21 cellular contexts compared by ENCODE assay signal in the genomic region with DNA sequence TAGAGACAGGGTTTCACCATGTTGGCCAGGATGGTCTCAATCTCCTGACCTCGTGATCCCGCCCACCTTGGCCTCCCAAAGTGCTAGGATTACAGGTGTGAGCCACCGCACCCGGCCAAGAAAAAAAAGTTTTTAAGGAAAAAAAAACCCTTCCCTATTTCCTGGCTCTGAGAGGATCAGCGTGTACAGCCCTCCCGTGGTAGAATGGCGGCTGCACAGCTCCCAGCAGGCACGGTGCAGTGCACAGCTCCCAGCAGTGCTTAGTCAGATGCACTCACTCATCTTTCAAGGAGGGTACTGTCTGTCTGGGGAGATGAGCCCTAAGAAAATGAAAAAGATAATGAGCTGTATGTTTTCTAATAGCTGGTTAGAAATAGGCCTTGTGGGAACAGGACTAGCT. TPM values are rescaled to one million over a fixed set of nuclear protein-coding genes. Genes with fewer than 3 reads are reported as not detected.
A peak's percentile ranks its signal among the peaks of the same experiment; 100 is the strongest.
DNase-seq lines count a peak whose midpoint lies in the region; ATAC-seq, FAIRE-seq and TF ChIP-seq lines count a peak whose summit lies in the region.
"Had no signal": no experiment of that assay in that cellular context is flagged by ENCODE, and none has a peak within 500 bp of the region (broad histone marks: within the 10 kb centered on the region; RNA-seq: fewer than 3 reads in every experiment).

No MANE protein-coding gene starts in this region.

- H3K27ac ChIP-seq in right atrium auricular region (no peak overlapping the region), coronary artery (peak overlapping the region; percentile 16 to 39), GM23338 (ENCODE audit: low read depth) (no peak overlapping the region)
- H3K27ac ChIP-seq: cardiac muscle cell, PC-9, uterus had no signal

- no peaks in the 10 kb centered on the region for H3K9me3 ChIP-seq in right atrium auricular region
- H3K9me3 ChIP-seq in mucosa of stomach (ENCODE audit: control insufficient read depth, low read length): no peaks in the 10 kb centered on the region
- H3K9me3 ChIP-seq: gastroesophageal sphincter, SK-N-SH, uterus had no signal

- no peaks in the 10 kb centered on the region for H3F3A ChIP-seq in GM23338 (replicated peaks; ENCODE audit: low read depth)

- H3K27ac Mint-ChIP-seq in GM23338: no peak overlapping the region; the same call in 1 of the 2 replicates
- H3K27ac Mint-ChIP-seq: activated CD4-positive, alpha-beta T cell treated with anti-CD3 and anti-CD28 coated beads, Interleukin-2, amount 10 ng/mL, durations not matched to agents 24 days and 14 days; CD8-positive, alpha-beta T cell; endodermal cell; natural killer cell; stimulated activated naive B cell treated with anti-CD40 and anti-IgM and Interleukin-4, amounts not matched to agents 10 μg/mL and 1 μg/mL and 100 μg/mL, for 72 hours had no signal

- DNase-seq in left ventricle myocardium superior (no peak), right atrium auricular region (ENCODE audit: low spot score) (no peak), coronary artery (ENCODE audit: low spot score) (no peak), GM23338 (ENCODE audit: low spot score) (no peak), D721Med (ENCODE audit: insufficient read length, low spot score) (no peak), SW 1271 (lab: John Stamatoyannopoulos, UW) (no peak)
- DNase-seq: activated CD4-positive, alpha-beta T cell treated with anti-CD3 and anti-CD28 coated beads, Interleukin-2, amount 10 ng/mL, durations not matched to agents 24 days and 14 days; CD8-positive, alpha-beta T cell; natural killer cell; NCI-H748 treated with DMSO at 0.1 percent for 48 hours; stimulated activated CD4-positive, alpha-beta T cell treated with anti-CD3 and anti-CD28 coated beads, Interleukin-12 subunit alpha, Interleukin-12 subunit beta, amount 100 ng/mL, for 4 hours; stimulated activated naive B cell treated with anti-CD40 and anti-IgM and Interleukin-4, amounts not matched to agents 10 μg/mL and 1 μg/mL and 100 μg/mL, for 72 hours had no signal

- H3K9ac ChIP-seq in mucosa of stomach (ENCODE audit: low read length): peak overlapping the region; percentile 84
- H3K9ac ChIP-seq: SK-N-SH had no signal

- TF ChIP-seq CTCF in right atrium auricular region (IDR thresholded peaks at IDR 0.05) (peak in 1 of 2 donors; percentile 48), coronary artery (IDR thresholded peaks at IDR 0.05) (no peak), GM23338 (conservative IDR thresholded peaks at IDR 0.05; ENCODE audit: low read depth in 2 of 2) (no peak), D721Med (IDR thresholded peaks at IDR 0.05; ENCODE audit: insufficient read depth, missing control alignments) (no peak)

- ATAC-seq in left ventricle myocardium superior (peak; percentile 54), GM23338 (no peak), HG03025 (IDR thresholded peaks at IDR 0.05; ENCODE audit: low FRiP score, unreplicated experiment) (no peak)
- ATAC-seq: CD8-positive, alpha-beta T cell; gastroesophageal sphincter; natural killer cell; stimulated activated naive B cell treated with anti-CD40 and anti-IgM and Interleukin-4, amounts not matched to agents 10 μg/mL and 1 μg/mL and 100 μg/mL, for 72 hours had no signal

- H3K36me3 ChIP-seq in right atrium auricular region (peaks cover 11% of the 10 kb centered on the region), mucosa of stomach (ENCODE audit: control insufficient read depth, insufficient read depth, low read length) (no peaks in the 10 kb centered on the region), GM23338 (ENCODE audit: insufficient read depth) (peaks cover 5% of the 10 kb centered on the region; the same call in 1 of the 2 replicates)
- H3K36me3 ChIP-seq: cardiac muscle cell, uterus had no signal

- H4K20me1 ChIP-seq in GM23338 (replicated peaks; ENCODE audit: insufficient read depth): no peaks in the 10 kb centered on the region

- H3K79me2 ChIP-seq in GM23338 (replicated peaks; ENCODE audit: insufficient read depth): no peaks in the 10 kb centered on the region

- H3K4me2 ChIP-seq in GM23338: no peak overlapping the region
- H3K4me2 ChIP-seq: PC-9, SK-N-SH had no signal

- no peaks in the 10 kb centered on the region for H3K9me2 ChIP-seq in GM23338 (ENCODE audit: insufficient read depth)
- H3K9me2 ChIP-seq: SK-N-SH had no signal

- H3K4me1 Mint-ChIP-seq in GM23338: peaks cover 3% of the 10 kb centered on the region
- H3K4me1 Mint-ChIP-seq: endodermal cell had no signal

- no peak overlapping the region for H2AFZ ChIP-seq in GM23338
- H2AFZ ChIP-seq: PC-9 had no signal

- no peak overlapping the region for H3K4me3 Mint-ChIP-seq in GM23338
- H3K4me3 Mint-ChIP-seq: activated CD4-positive, alpha-beta T cell treated with anti-CD3 and anti-CD28 coated beads, Interleukin-2, amount 10 ng/mL, durations not matched to agents 24 days and 14 days; CD8-positive, alpha-beta T cell; endodermal cell; natural killer cell; stimulated activated naive B cell treated with anti-CD40 and anti-IgM and Interleukin-4, amounts not matched to agents 10 μg/mL and 1 μg/mL and 100 μg/mL, for 72 hours had no signal

- no peak for FAIRE-seq in D721Med (lab: Jason Lieb, UNC)

- H3K4me3 ChIP-seq in right atrium auricular region (no peak overlapping the region), coronary artery (no peak overlapping the region), mucosa of stomach (ENCODE audit: low read length) (no peak overlapping the region), GM23338 (no peak overlapping the region)
- H3K4me3 ChIP-seq: cardiac muscle cell, gastroesophageal sphincter, lung, PC-9, uterus had no signal

- no peaks in the 10 kb centered on the region; the same call in 2 of the 3 replicates for H3K9me3 Mint-ChIP-seq in GM23338
- H3K9me3 Mint-ChIP-seq: activated CD4-positive, alpha-beta T cell treated with anti-CD3 and anti-CD28 coated beads, Interleukin-2, amount 10 ng/mL, durations not matched to agents 24 days and 14 days; CD8-positive, alpha-beta T cell; endodermal cell; natural killer cell; stimulated activated naive B cell treated with anti-CD40 and anti-IgM and Interleukin-4, amounts not matched to agents 10 μg/mL and 1 μg/mL and 100 μg/mL, for 72 hours had no signal

- H3K27me3 ChIP-seq in right atrium auricular region: no peaks in the 10 kb centered on the region
- H3K27me3 ChIP-seq in mucosa of stomach (ENCODE audit: control insufficient read depth, insufficient read depth, low read length): no peaks in the 10 kb centered on the region
- H3K27me3 ChIP-seq in GM23338 (ENCODE audit: insufficient read depth): no peaks in the 10 kb centered on the region
- H3K27me3 ChIP-seq: cardiac muscle cell, gastroesophageal sphincter, uterus had no signal

- intact Hi-C loops in left ventricle myocardium superior (cut with micrococcal nuclease): no loop called here

- no peaks in the 10 kb centered on the region; the same call in 2 of the 3 replicates for H3K36me3 Mint-ChIP-seq in GM23338 (ENCODE audit: low read depth)
- H3K36me3 Mint-ChIP-seq: CD8-positive, alpha-beta T cell; natural killer cell had no signal

- no peaks in the 10 kb centered on the region for H3K4me1 ChIP-seq in right atrium auricular region
- H3K4me1 ChIP-seq in mucosa of stomach (ENCODE audit: control insufficient read depth, insufficient read depth, low read length): peaks cover 30% of the 10 kb centered on the region
- H3K4me1 ChIP-seq in GM23338 (ENCODE audit: insufficient read depth): no peaks in the 10 kb centered on the region
- H3K4me1 ChIP-seq: uterus had no signal

- H3K27me3 Mint-ChIP-seq in GM23338 (ENCODE audit: insufficient read depth, low read depth, poor library complexity): peaks cover 1% of the 10 kb centered on the region

TF ChIP-seq in GM23338, 12 proteins besides CTCF, POLR2A, EP300 and RAD21 (continues in another document):
- TF ChIP-seq CREB1 (CRISPR knock-in tag; IDR thresholded peaks at IDR 0.05; ENCODE audit: low read depth): no peak
- TF ChIP-seq EZH2phosphoT487 (IDR thresholded peaks at IDR 0.05; ENCODE audit: unreplicated experiment): no peak
- TF ChIP-seq ZNF331 (CRISPR knock-in tag; IDR thresholded peaks at IDR 0.05; ENCODE audit: low read depth): no peak

RNA-seq across cellular contexts. Expression of gene SLC2A8, which starts 36.8 kb away (rescaled TPM):
- total RNA-seq in left ventricle myocardium superior (18.6 TPM), right atrium auricular region (10 to 100 TPM; 19.2 to 19.8 TPM)
- total RNA-seq in GM23338 (2014; rRNA removed; shearing (Covaris generic)): 28.9 and 34.1 TPM in 2 replicates
- polyA plus RNA-seq in GM23338 (2016; fragmentation: Nextera tagmentation; extraction: Ambion mirVana): 16.3 and 18.9 TPM in 2 replicates

Comparison
In these comparisons a context has a peak if more than half of its experiments do, and no peak if none do; other contexts are left out.
1. H3K27ac ChIP-seq: peak in coronary artery (2 of 2); none in right atrium auricular region (0 of 2) and GM23338 (single experiment).